ENCODE assay signal across 25 cellular contexts in the genomic region with DNA sequence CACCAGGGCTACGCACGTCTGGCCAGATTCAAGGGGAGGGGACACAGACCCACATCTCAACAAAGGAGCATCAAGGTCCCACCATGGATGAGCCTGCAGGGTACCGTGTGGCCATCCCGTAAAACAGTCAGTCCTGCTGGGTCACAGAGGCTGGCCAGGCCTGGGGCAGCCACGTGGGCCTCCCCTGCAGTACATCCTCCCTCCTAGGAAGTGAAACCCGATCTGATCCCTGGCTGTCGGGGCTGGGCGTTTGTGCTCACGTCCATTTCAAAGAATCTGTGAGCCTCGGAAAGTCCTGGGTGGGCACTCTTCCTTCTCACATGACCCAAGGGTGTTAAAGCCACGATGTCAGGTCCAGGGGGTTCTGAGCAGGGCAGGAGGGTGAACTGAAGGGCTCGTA. TPM values are rescaled to one million over a fixed set of nuclear protein-coding genes. Genes with fewer than 3 reads are reported as not detected.
DNase-seq lines count a peak whose midpoint lies in the region; ATAC-seq and TF ChIP-seq lines count a peak whose summit lies in the region.
"Had no signal": no experiment of that assay in that cellular context is flagged by ENCODE, and none has a peak within 500 bp of the region (broad histone marks: within the 10 kb centered on the region; RNA-seq: fewer than 3 reads in every experiment).

No MANE protein-coding gene starts in this region.

- no peak overlapping the region for H2BK12ac ChIP-seq in H9 (ENCODE audit: insufficient read length, low read depth, low read length)

- H3K18ac ChIP-seq in H9 (ENCODE audit: insufficient read length, low read depth, low read length): no peak overlapping the region

- CTCF ChIA-PET in naive thymus-derived CD4-positive, alpha-beta T cell (lab: Charles Lee): no interaction called here

- H4K20me1 ChIP-seq in H9 (ENCODE audit: control insufficient read depth, insufficient read depth, insufficient read length): no peaks in the 10 kb centered on the region
- H4K20me1 ChIP-seq: BLaER1 had no signal

- intact Hi-C loops in CD14-positive monocyte (cut with micrococcal nuclease): loop anchor here in 1 of 2 donors (10.0 kb wide), 1 partner anchor 416 kb away; a partner anchor contains a TSS
- intact Hi-C loops in dendritic cell treated with granulocyte-macrophage colony-stimulating factor and Interleukin-4, amounts not matched to agents 40 ng/mL and 50 ng/mL, for 4 days (cut with micrococcal nuclease): no loop called here
- intact Hi-C loops in naive thymus-derived CD4-positive, alpha-beta T cell (cut with micrococcal nuclease): no loop called here

- peaks cover 5% of the 10 kb centered on the region; the same call in 1 of the 2 replicates for H3K4me1 ChIP-seq in H9 (ENCODE audit: insufficient read depth, low read length)
- no peaks in the 10 kb centered on the region for H3K4me1 ChIP-seq in naive thymus-derived CD4-positive, alpha-beta T cell (ENCODE audit: control insufficient read depth in 2 of 2, insufficient read depth in 2 of 2, low read length in 2 of 2)

- H3K9me3 ChIP-seq in H9 (ENCODE audit: control insufficient read depth, low read depth, low read length): no peaks in the 10 kb centered on the region
- H3K9me3 ChIP-seq in naive thymus-derived CD4-positive, alpha-beta T cell (ENCODE audit: control insufficient read depth in 2 of 3, low read length in 3 of 3): peaks cover 0 to 11% (median 0%) of the 10 kb centered on the region in 3 experiments
- H3K9me3 ChIP-seq: BLaER1, colonic mucosa, SK-N-SH had no signal

- ATAC-seq in naive thymus-derived CD4-positive, alpha-beta T cell: peak; percentile 52
- ATAC-seq in stimulated activated naive B cell treated with anti-CD40 and anti-IgM and Interleukin-4, amounts not matched to agents 10 μg/mL and 1 μg/mL and 100 μg/mL, for 72 hours (replicated peaks): no peak
- ATAC-seq: effector memory CD8-positive, alpha-beta T cell had no signal

- no peaks in the 10 kb centered on the region for H3K27me3 ChIP-seq in H9 (ENCODE audit: insufficient read depth, low read length)
- no peaks in the 10 kb centered on the region for H3K27me3 ChIP-seq in naive thymus-derived CD4-positive, alpha-beta T cell (ENCODE audit: control insufficient read depth in 2 of 2, insufficient read depth in 2 of 2, low read length in 2 of 2)
- H3K27me3 ChIP-seq: BLaER1, cardiac muscle cell, colonic mucosa, heart left ventricle had no signal

- H3K4me2 ChIP-seq in H9 (ENCODE audit: insufficient read depth, insufficient read length, low read length): no peak overlapping the region
- H3K4me2 ChIP-seq: BLaER1, SK-N-SH had no signal

- POLR2A ChIA-PET in naive thymus-derived CD4-positive, alpha-beta T cell (lab: Charles Lee): no interaction called here

- H3K27me3 Mint-ChIP-seq in CD14-positive monocyte (ENCODE audit: low read depth in 3 of 3): peaks cover 0 to 4% (median 2%) of the 10 kb centered on the region in 3 donors
- H3K27me3 Mint-ChIP-seq in H9 (ENCODE audit: low read depth): peaks cover 2% of the 10 kb centered on the region; the same call in 1 of the 2 replicates
- H3K27me3 Mint-ChIP-seq in dendritic cell treated with granulocyte-macrophage colony-stimulating factor and Interleukin-4, amounts not matched to agents 40 ng/mL and 50 ng/mL, for 4 days: no peaks in the 10 kb centered on the region
- H3K27me3 Mint-ChIP-seq in naive thymus-derived CD4-positive, alpha-beta T cell: peaks cover 0 to 11% (median 0%) of the 10 kb centered on the region in 5 donors
- peaks cover 3 to 12% of the 10 kb centered on the region in 2 donors for H3K27me3 Mint-ChIP-seq in stimulated activated naive B cell treated with anti-CD40 and anti-IgM and Interleukin-4, amounts not matched to agents 10 μg/mL and 1 μg/mL and 100 μg/mL, for 72 hours
- H3K27me3 Mint-ChIP-seq: activated naive CD8-positive, alpha-beta T cell treated with anti-CD3 and anti-CD28 coated beads for 36 hours had no signal

- H3K79me1 ChIP-seq in H9 (ENCODE audit: insufficient read depth, low read depth, low read length, poor library complexity, severe bottlenecking): no peaks in the 10 kb centered on the region

- WGBS in H9 (ENCODE audit: extremely low coverage, insufficient read length, low lambda C conversion rate): no CpG with 5 or more reads among the region's 12 CpGs

- H3K36me3 Mint-ChIP-seq in CD14-positive monocyte: peaks cover 57 to 75% of the 10 kb centered on the region in 2 donors
- peaks cover 10 to 18% (median 13%) of the 10 kb centered on the region in 3 experiments for H3K36me3 Mint-ChIP-seq in H9 (ENCODE audit: insufficient read depth in 1 of 3, low read depth in 3 of 3)
- H3K36me3 Mint-ChIP-seq in dendritic cell treated with granulocyte-macrophage colony-stimulating factor and Interleukin-4, amounts not matched to agents 40 ng/mL and 50 ng/mL, for 4 days (ENCODE audit: low read depth): peaks cover 70% of the 10 kb centered on the region
- peaks cover 0 to 8% (median 0%) of the 10 kb centered on the region in 5 donors for H3K36me3 Mint-ChIP-seq in naive thymus-derived CD4-positive, alpha-beta T cell
- no peaks in the 10 kb centered on the region for H3K36me3 Mint-ChIP-seq in stimulated activated naive B cell treated with anti-CD40 and anti-IgM and Interleukin-4, amounts not matched to agents 10 μg/mL and 1 μg/mL and 100 μg/mL, for 72 hours
- H3K36me3 Mint-ChIP-seq: activated naive CD8-positive, alpha-beta T cell treated with anti-CD3 and anti-CD28 coated beads for 36 hours had no signal

- no peaks in the 10 kb centered on the region for H3K23me2 ChIP-seq in H9 (ENCODE audit: insufficient read length, low read depth, low read length, poor library complexity, severe bottlenecking)

- peaks cover 0 to 7% (median 2%) of the 10 kb centered on the region in 7 donors for H3K9me3 Mint-ChIP-seq in CD14-positive monocyte
- peaks cover 7 to 11% of the 10 kb centered on the region in 2 experiments for H3K9me3 Mint-ChIP-seq in H9
- no peaks in the 10 kb centered on the region for H3K9me3 Mint-ChIP-seq in dendritic cell treated with granulocyte-macrophage colony-stimulating factor and Interleukin-4, amounts not matched to agents 40 ng/mL and 50 ng/mL, for 4 days
- peaks cover 0 to 17% (median 3%) of the 10 kb centered on the region in 11 donors for H3K9me3 Mint-ChIP-seq in naive thymus-derived CD4-positive, alpha-beta T cell
- peaks cover 0 to 4% of the 10 kb centered on the region in 2 donors for H3K9me3 Mint-ChIP-seq in stimulated activated naive B cell treated with anti-CD40 and anti-IgM and Interleukin-4, amounts not matched to agents 10 μg/mL and 1 μg/mL and 100 μg/mL, for 72 hours
- H3K9me3 Mint-ChIP-seq: activated naive CD8-positive, alpha-beta T cell treated with anti-CD3 and anti-CD28 coated beads for 36 hours; effector memory CD8-positive, alpha-beta T cell had no signal

- H3K27ac ChIP-seq in H9 (ENCODE audit: insufficient read length, low read depth, low read length): no peak overlapping the region
- H3K27ac ChIP-seq in naive thymus-derived CD4-positive, alpha-beta T cell (ENCODE audit: low read depth, low read length): no peak overlapping the region
- H3K27ac ChIP-seq: BLaER1, cardiac muscle cell, colonic mucosa, HL-60 had no signal

- peak; percentile 62 for DNase-seq in CD14-positive monocyte (ENCODE audit: low spot score)
- peak; percentile 42 for DNase-seq in H9
- DNase-seq in naive thymus-derived CD4-positive, alpha-beta T cell: no peak
- DNase-seq in GOT3 (lab: John Stamatoyannopoulos, UW): no peak
- no peak for DNase-seq in stimulated activated naive B cell treated with anti-CD40 and anti-IgM and Interleukin-4, amounts not matched to agents 10 μg/mL and 1 μg/mL and 100 μg/mL, for 72 hours
- no peak for DNase-seq in OCI-M2 (lab: John Stamatoyannopoulos, UW; ENCODE audit: unreplicated experiment)
- DNase-seq: activated effector memory CD4-positive, alpha-beta T cell treated with anti-CD3 and anti-CD28 coated beads, Interleukin-2, amount 50 U/mL, for 16 hours; activated naive CD8-positive, alpha-beta T cell treated with anti-CD3 and anti-CD28 coated beads for 36 hours; colonic mucosa; COR-L47; effector memory CD8-positive, alpha-beta T cell; GDM1; HCEC 1CT; Karpas-422; NCI-H1694; NCI-H524; SK-N-SH; stimulated activated CD4-positive, alpha-beta T cell treated with anti-CD3 and anti-CD28 coated beads, Interleukin-2, amount 100 ng/mL, for 48 hours; T-helper 2 cell; trophoblast cell had no signal

- H2AK5ac ChIP-seq in H9 (ENCODE audit: insufficient read length, low read length): no peak overlapping the region

- H2BK15ac ChIP-seq in H9 (ENCODE audit: low read depth, low read length): no peak overlapping the region

- H3K36me3 ChIP-seq in naive thymus-derived CD4-positive, alpha-beta T cell (ENCODE audit: control insufficient read depth in 2 of 3, insufficient read depth in 3 of 3, low read length in 3 of 3): no peaks in the 10 kb centered on the region
- H3K36me3 ChIP-seq: BLaER1, cardiac muscle cell, colonic mucosa had no signal

- H4K5ac ChIP-seq in H9 (ENCODE audit: insufficient read length, low read depth, low read length): peak overlapping the region; percentile 4

- no peak overlapping the region for H2AFZ ChIP-seq in H9 (ENCODE audit: low read length)

- TF ChIP-seq CTCF in CD14-positive monocyte (IDR thresholded peaks at IDR 0.05): no peak
- TF ChIP-seq CTCF in H9 (conservative IDR thresholded peaks at IDR 0.05): no peak

- H3T11ph ChIP-seq in H9 (ENCODE audit: low read length): no peak overlapping the region

- H3K23ac ChIP-seq in H9 (ENCODE audit: insufficient read length, low read depth, low read length): no peak overlapping the region

- H3K4me3 ChIP-seq in naive thymus-derived CD4-positive, alpha-beta T cell (ENCODE audit: low read length): no peak overlapping the region
- H3K4me3 ChIP-seq: BLaER1, cardiac muscle cell, colonic mucosa, heart left ventricle had no signal

- H3K27ac Mint-ChIP-seq in CD14-positive monocyte (peak overlapping the region; percentile 88 to 95 (median 94)), H9 (peak overlapping the region in 1 of 3 experiments; percentile 93; a peak in 2 of 7 replicates)
- peak overlapping the region; percentile 92 for H3K27ac Mint-ChIP-seq in dendritic cell treated with granulocyte-macrophage colony-stimulating factor and Interleukin-4, amounts not matched to agents 40 ng/mL and 50 ng/mL, for 4 days
- H3K27ac Mint-ChIP-seq in naive thymus-derived CD4-positive, alpha-beta T cell: no peak overlapping the region
- no peak overlapping the region for H3K27ac Mint-ChIP-seq in stimulated activated naive B cell treated with anti-CD40 and anti-IgM and Interleukin-4, amounts not matched to agents 10 μg/mL and 1 μg/mL and 100 μg/mL, for 72 hours
- H3K27ac Mint-ChIP-seq: activated naive CD8-positive, alpha-beta T cell treated with anti-CD3 and anti-CD28 coated beads for 36 hours; effector memory CD8-positive, alpha-beta T cell had no signal

- H3K9ac ChIP-seq in H9 (ENCODE audit: extremely low read depth, insufficient read length, low read length): no peak overlapping the region
- H3K9ac ChIP-seq: BLaER1, SK-N-SH had no signal

- H4K8ac ChIP-seq in H9 (replicated peaks; ENCODE audit: insufficient read length, low read depth, low read length): no peak overlapping the region

- no peak overlapping the region for H2BK120ac ChIP-seq in H9 (ENCODE audit: low read depth, low read length, poor library complexity, severe bottlenecking)

- H2BK5ac ChIP-seq in H9 (ENCODE audit: insufficient read length, low read length): no peak overlapping the region

- H3K4me1 Mint-ChIP-seq in CD14-positive monocyte: peaks cover 99% of the 10 kb centered on the region
- peaks cover 17 to 29% of the 10 kb centered on the region in 2 experiments for H3K4me1 Mint-ChIP-seq in H9
- peaks cover 97% of the 10 kb centered on the region for H3K4me1 Mint-ChIP-seq in dendritic cell treated with granulocyte-macrophage colony-stimulating factor and Interleukin-4, amounts not matched to agents 40 ng/mL and 50 ng/mL, for 4 days (ENCODE audit: low read depth)
- H3K4me1 Mint-ChIP-seq in naive thymus-derived CD4-positive, alpha-beta T cell: peaks cover 0 to 8% (median 0%) of the 10 kb centered on the region in 7 donors
- peaks cover 2 to 8% of the 10 kb centered on the region in 2 donors for H3K4me1 Mint-ChIP-seq in stimulated activated naive B cell treated with anti-CD40 and anti-IgM and Interleukin-4, amounts not matched to agents 10 μg/mL and 1 μg/mL and 100 μg/mL, for 72 hours
- H3K4me1 Mint-ChIP-seq: activated naive CD8-positive, alpha-beta T cell treated with anti-CD3 and anti-CD28 coated beads for 36 hours had no signal

- no peak overlapping the region for H4K91ac ChIP-seq in H9 (ENCODE audit: insufficient read length, low read depth, low read length)

- no peak overlapping the region for H3K56ac ChIP-seq in H9 (ENCODE audit: insufficient read length, low read depth, low read length)

- H3K4me3 Mint-ChIP-seq in CD14-positive monocyte (peak overlapping the region; percentile 45 to 74), H9 (no peak overlapping the region)
- peak overlapping the region; percentile 70 for H3K4me3 Mint-ChIP-seq in dendritic cell treated with granulocyte-macrophage colony-stimulating factor and Interleukin-4, amounts not matched to agents 40 ng/mL and 50 ng/mL, for 4 days
- H3K4me3 Mint-ChIP-seq in naive thymus-derived CD4-positive, alpha-beta T cell: no peak overlapping the region
- H3K4me3 Mint-ChIP-seq in stimulated activated naive B cell treated with anti-CD40 and anti-IgM and Interleukin-4, amounts not matched to agents 10 μg/mL and 1 μg/mL and 100 μg/mL, for 72 hours: no peak overlapping the region
- H3K4me3 Mint-ChIP-seq: activated naive CD8-positive, alpha-beta T cell treated with anti-CD3 and anti-CD28 coated beads for 36 hours; effector memory CD8-positive, alpha-beta T cell had no signal

- no peak overlapping the region for H2BK20ac ChIP-seq in H9 (ENCODE audit: low read depth, low read length, poor library complexity, severe bottlenecking)

- H3K14ac ChIP-seq in H9 (ENCODE audit: insufficient read depth, low read length): no peak overlapping the region; the same call in 1 of the 2 replicates

- no peak overlapping the region for H3K4ac ChIP-seq in H9 (ENCODE audit: low read depth, low read length)

- H3K79me2 ChIP-seq in H9 (ENCODE audit: insufficient read depth, low read length): no peaks in the 10 kb centered on the region

RNA-seq across cellular contexts. Expression of a gene that starts 14.3 kb away (rescaled TPM):
- polyA plus RNA-seq in CD14-positive monocyte: 10 to 100 TPM; 60.3 to 75.5 TPM
- total RNA-seq in H9 (2021): 30.9 and 31.2 TPM in 2 replicates
- 100 to 1,000 TPM in 1 of 5 experiments, 10 to 100 TPM in 1, 1 to 10 TPM in 1, under 1 TPM in 2; 0.43 to 133 (median 1.5) TPM for total RNA-seq in naive thymus-derived CD4-positive, alpha-beta T cell
- 1 to 10 TPM in 1 of 2 donors, under 1 TPM in 1; 0.60 to 3.6 TPM for polyA plus RNA-seq in naive thymus-derived CD4-positive, alpha-beta T cell

Comparison
In these comparisons a context has a peak if more than half of its experiments do, and no peak if none do; other contexts are left out.
1. DNase-seq: peak in CD14-positive monocyte (single experiment) and H9 (single experiment); none in naive thymus-derived CD4-positive, alpha-beta T cell (0 of 9), GOT3 (single experiment), stimulated activated naive B cell treated with anti-CD40 and anti-IgM and Interleukin-4, amounts not matched to agents 10 μg/mL and 1 μg/mL and 100 μg/mL, for 72 hours (single experiment) and OCI-M2 (single experiment).
2. H3K27ac Mint-ChIP-seq: peak in CD14-positive monocyte (7 of 7) and dendritic cell treated with granulocyte-macrophage colony-stimulating factor and Interleukin-4, amounts not matched to agents 40 ng/mL and 50 ng/mL, for 4 days (single experiment); none in naive thymus-derived CD4-positive, alpha-beta T cell (0 of 9) and stimulated activated naive B cell treated with anti-CD40 and anti-IgM and Interleukin-4, amounts not matched to agents 10 μg/mL and 1 μg/mL and 100 μg/mL, for 72 hours (single experiment).
3. H3K4me3 Mint-ChIP-seq: peak in CD14-positive monocyte (2 of 2) and dendritic cell treated with granulocyte-macrophage colony-stimulating factor and Interleukin-4, amounts not matched to agents 40 ng/mL and 50 ng/mL, for 4 days (single experiment); none in H9 (0 of 2), naive thymus-derived CD4-positive, alpha-beta T cell (0 of 10) and stimulated activated naive B cell treated with anti-CD40 and anti-IgM and Interleukin-4, amounts not matched to agents 10 μg/mL and 1 μg/mL and 100 μg/mL, for 72 hours (0 of 2).